ENCODE assay signal across 1 cellular context in the genomic region with DNA sequence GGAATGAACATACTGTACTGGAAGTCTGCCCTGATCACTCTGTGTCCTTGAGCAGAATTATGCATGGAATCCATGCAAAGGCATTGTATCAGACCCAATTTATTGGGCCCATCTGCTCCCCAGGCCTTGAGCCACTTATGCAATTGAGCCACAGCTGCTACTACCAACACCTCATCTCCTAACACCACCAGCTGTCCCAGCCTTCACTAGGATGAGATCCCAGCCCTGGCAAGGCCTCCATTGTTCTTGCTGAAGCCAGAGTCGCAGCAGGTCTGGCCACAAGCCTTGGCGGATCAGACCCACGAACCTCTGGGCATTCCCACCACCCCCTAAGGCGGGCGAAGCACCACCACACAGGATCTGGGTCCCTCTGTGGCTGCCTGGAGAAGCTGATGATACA.
TF ChIP-seq lines count a peak whose summit lies in the region.

No MANE protein-coding gene starts in this region.

TF ChIP-seq in GM23338, 12 proteins besides CTCF, POLR2A, EP300 and RAD21 (continued from another document):
- TF ChIP-seq, protein P1, sequence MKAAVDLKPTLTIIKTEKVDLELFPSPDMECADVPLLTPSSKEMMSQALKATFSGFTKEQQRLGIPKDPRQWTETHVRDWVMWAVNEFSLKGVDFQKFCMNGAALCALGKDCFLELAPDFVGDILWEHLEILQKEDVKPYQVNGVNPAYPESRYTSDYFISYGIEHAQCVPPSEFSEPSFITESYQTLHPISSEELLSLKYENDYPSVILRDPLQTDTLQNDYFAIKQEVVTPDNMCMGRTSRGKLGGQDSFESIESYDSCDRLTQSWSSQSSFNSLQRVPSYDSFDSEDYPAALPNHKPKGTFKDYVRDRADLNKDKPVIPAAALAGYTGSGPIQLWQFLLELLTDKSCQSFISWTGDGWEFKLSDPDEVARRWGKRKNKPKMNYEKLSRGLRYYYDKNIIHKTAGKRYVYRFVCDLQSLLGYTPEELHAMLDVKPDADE (IDR thresholded peaks at IDR 0.05), result no peak
- TF ChIP-seq POLR2AphosphoS5 (IDR thresholded peaks at IDR 0.05; ENCODE audit: low read depth) (no peak), EZH2 (IDR thresholded peaks at IDR 0.05; ENCODE audit: low read depth, unreplicated experiment) (no peak), JUNB (IDR thresholded peaks at IDR 0.05; ENCODE audit: unreplicated experiment) (no peak), EZH2phosphoT487 (IDR thresholded peaks at IDR 0.05; ENCODE audit: unreplicated experiment) (no peak), STAT1 (IDR thresholded peaks at IDR 0.05; ENCODE audit: unreplicated experiment) (no peak)
- TF ChIP-seq, protein P2, sequence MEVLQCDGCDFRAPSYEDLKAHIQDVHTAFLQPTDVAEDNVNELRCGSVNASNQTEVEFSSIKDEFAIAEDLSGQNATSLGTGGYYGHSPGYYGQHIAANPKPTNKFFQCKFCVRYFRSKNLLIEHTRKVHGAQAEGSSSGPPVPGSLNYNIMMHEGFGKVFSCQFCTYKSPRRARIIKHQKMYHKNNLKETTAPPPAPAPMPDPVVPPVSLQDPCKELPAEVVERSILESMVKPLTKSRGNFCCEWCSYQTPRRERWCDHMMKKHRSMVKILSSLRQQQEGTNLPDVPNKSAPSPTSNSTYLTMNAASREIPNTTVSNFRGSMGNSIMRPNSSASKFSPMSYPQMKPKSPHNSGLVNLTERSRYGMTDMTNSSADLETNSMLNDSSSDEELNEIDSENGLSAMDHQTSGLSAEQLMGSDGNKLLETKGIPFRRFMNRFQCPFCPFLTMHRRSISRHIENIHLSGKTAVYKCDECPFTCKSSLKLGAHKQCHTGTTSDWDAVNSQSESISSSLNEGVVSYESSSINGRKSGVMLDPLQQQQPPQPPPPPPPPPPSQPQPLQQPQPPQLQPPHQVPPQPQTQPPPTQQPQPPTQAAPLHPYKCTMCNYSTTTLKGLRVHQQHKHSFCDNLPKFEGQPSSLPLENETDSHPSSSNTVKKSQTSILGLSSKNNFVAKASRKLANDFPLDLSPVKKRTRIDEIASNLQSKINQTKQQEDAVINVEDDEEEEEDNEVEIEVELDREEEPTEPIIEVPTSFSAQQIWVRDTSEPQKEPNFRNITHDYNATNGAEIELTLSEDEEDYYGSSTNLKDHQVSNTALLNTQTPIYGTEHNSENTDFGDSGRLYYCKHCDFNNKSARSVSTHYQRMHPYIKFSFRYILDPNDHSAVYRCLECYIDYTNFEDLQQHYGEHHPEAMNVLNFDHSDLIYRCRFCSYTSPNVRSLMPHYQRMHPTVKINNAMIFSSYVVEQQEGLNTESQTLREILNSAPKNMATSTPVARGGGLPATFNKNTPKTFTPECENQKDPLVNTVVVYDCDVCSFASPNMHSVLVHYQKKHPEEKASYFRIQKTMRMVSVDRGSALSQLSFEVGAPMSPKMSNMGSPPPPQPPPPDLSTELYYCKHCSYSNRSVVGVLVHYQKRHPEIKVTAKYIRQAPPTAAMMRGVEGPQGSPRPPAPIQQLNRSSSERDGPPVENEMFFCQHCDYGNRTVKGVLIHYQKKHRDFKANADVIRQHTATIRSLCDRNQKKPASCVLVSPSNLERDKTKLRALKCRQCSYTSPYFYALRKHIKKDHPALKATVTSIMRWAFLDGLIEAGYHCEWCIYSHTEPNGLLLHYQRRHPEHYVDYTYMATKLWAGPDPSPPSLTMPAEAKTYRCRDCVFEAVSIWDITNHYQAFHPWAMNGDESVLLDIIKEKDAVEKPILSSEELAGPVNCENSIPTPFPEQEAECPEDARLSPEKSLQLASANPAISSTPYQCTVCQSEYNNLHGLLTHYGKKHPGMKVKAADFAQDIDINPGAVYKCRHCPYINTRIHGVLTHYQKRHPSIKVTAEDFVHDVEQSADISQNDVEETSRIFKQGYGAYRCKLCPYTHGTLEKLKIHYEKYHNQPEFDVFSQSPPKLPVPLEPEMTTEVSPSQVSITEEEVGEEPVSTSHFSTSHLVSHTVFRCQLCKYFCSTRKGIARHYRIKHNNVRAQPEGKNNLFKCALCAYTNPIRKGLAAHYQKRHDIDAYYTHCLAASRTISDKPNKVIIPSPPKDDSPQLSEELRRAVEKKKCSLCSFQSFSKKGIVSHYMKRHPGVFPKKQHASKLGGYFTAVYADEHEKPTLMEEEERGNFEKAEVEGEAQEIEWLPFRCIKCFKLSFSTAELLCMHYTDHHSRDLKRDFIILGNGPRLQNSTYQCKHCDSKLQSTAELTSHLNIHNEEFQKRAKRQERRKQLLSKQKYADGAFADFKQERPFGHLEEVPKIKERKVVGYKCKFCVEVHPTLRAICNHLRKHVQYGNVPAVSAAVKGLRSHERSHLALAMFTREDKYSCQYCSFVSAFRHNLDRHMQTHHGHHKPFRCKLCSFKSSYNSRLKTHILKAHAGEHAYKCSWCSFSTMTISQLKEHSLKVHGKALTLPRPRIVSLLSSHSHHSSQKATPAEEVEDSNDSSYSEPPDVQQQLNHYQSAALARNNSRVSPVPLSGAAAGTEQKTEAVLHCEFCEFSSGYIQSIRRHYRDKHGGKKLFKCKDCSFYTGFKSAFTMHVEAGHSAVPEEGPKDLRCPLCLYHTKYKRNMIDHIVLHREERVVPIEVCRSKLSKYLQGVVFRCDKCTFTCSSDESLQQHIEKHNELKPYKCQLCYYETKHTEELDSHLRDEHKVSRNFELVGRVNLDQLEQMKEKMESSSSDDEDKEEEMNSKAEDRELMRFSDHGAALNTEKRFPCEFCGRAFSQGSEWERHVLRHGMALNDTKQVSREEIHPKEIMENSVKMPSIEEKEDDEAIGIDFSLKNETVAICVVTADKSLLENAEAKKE (CRISPR knock-in tag; IDR thresholded peaks at IDR 0.05), result no peak
